Comparison of ENCODE assay signal across 1 cellular context in the genomic region with DNA sequence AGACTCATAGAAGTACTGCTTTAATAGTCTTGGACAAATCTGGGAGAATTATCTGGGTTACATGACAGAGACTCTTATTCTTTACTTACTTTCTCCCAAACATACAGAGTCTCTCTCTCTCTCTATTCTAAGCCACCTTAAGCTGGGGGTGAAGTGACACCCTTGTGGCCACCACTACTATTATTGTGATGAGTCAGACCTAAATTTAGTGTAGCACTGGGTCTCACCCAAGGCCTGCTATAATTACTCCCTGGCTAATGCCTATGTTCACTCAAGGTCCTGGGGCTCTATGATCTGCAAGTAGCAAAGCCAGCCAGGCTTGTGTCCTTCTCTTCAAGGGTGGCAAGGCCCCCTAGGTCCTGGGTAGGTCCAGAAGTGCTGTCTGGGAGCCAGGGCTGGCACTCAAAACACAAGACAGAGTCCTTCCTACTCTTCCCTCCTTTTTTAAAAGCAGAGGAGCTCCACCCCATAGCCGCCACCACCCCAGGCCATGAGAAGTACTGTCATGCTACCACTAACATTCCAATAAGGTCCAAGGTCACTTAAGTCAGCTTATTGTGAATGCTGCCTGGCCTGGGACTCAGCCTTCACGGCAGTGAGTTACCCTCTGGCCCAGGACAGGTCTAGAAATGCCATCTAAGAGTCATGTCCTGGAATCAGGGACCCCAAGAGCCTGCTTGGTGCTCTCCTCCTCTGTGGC.
TF ChIP-seq lines count a peak whose summit lies in the region.

No MANE protein-coding gene starts in this region.

TF ChIP-seq in GM12878, 131 proteins besides CTCF, POLR2A, EP300 and RAD21:
- TF ChIP-seq IKZF1 (conservative IDR thresholded peaks at IDR 0.05) (no peak), CREB1 (IDR thresholded peaks at IDR 0.05; ENCODE audit: low read depth) (no peak), MYB (IDR thresholded peaks at IDR 0.05; ENCODE audit: borderline replicate concordance, low read depth, low read length) (no peak), EGR1 (IDR thresholded peaks at IDR 0.05; ENCODE audit: borderline replicate concordance in 1 of 2, low read depth in 2 of 2, low read length in 2 of 2) (no peak), SUPT20H (IDR thresholded peaks at IDR 0.05; ENCODE audit: borderline replicate concordance, control insufficient read depth, low read depth, low read length) (no peak), TCF12 (IDR thresholded peaks at IDR 0.05; ENCODE audit: low read depth, low read length) (no peak), CBX3 (IDR thresholded peaks at IDR 0.05; ENCODE audit: borderline replicate concordance, low read depth) (no peak), JUNB (IDR thresholded peaks at IDR 0.05) (no peak), TARDBP (IDR thresholded peaks at IDR 0.05; ENCODE audit: borderline replicate concordance) (no peak), ZNF622 (IDR thresholded peaks at IDR 0.05) (no peak), TBL1XR1 (IDR thresholded peaks at IDR 0.05; ENCODE audit: low read depth, low read length) (no peak)
- TF ChIP-seq, protein P1, sequence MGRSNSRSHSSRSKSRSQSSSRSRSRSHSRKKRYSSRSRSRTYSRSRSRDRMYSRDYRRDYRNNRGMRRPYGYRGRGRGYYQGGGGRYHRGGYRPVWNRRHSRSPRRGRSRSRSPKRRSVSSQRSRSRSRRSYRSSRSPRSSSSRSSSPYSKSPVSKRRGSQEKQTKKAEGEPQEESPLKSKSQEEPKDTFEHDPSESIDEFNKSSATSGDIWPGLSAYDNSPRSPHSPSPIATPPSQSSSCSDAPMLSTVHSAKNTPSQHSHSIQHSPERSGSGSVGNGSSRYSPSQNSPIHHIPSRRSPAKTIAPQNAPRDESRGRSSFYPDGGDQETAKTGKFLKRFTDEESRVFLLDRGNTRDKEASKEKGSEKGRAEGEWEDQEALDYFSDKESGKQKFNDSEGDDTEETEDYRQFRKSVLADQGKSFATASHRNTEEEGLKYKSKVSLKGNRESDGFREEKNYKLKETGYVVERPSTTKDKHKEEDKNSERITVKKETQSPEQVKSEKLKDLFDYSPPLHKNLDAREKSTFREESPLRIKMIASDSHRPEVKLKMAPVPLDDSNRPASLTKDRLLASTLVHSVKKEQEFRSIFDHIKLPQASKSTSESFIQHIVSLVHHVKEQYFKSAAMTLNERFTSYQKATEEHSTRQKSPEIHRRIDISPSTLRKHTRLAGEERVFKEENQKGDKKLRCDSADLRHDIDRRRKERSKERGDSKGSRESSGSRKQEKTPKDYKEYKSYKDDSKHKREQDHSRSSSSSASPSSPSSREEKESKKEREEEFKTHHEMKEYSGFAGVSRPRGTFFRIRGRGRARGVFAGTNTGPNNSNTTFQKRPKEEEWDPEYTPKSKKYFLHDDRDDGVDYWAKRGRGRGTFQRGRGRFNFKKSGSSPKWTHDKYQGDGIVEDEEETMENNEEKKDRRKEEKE (IDR thresholded peaks at IDR 0.05), result no peak
- TF ChIP-seq, protein P2, sequence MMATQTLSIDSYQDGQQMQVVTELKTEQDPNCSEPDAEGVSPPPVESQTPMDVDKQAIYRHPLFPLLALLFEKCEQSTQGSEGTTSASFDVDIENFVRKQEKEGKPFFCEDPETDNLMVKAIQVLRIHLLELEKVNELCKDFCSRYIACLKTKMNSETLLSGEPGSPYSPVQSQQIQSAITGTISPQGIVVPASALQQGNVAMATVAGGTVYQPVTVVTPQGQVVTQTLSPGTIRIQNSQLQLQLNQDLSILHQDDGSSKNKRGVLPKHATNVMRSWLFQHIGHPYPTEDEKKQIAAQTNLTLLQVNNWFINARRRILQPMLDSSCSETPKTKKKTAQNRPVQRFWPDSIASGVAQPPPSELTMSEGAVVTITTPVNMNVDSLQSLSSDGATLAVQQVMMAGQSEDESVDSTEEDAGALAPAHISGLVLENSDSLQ (IDR thresholded peaks at IDR 0.05), result no peak
